In the genomic region with DNA sequence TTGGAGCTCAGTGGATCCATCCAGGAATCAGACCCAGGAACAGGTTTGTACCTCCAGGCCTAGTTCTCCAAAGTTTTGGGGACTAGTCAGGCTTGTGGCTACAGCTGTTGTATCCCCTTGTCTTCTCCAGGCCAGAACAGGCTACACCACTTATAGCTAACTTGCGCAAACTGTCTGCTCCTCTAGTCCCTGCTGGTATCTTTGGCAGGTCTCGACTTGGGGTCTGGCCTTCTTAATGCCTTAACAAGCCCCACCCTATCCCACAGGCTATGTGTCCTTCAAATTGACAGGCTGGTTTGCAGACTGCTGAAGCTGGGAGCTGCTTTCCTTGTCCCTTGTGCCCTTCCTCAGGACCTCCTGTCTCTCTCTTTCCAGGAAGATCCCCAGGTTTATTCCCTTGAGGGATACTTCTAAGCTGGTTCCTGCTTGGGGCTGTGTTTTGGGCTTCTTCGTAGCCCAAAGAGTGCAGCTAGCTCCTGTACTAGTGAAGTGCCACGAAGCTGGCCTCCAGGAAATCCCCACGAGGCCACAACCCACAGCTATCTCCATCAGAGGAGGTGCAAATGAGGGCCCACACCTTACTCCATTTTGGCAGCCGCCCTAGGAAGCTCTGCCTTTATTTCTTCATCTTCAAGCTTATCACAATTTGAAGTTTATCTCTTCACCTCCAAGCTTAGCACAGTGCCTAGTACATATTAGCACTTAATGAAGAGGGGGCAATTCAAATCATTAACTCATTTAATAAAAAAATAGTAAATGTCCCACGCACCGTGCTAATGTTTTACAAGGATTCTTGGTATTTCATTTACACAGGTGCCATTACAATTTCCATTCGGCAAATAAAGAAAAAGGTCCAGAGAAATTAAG, we compare ENCODE assay signal across 8 cellular contexts. TPM values are rescaled to one million over a fixed set of nuclear protein-coding genes. Genes with fewer than 3 reads are reported as not detected.
DNase-seq lines count a peak whose midpoint lies in the region; ATAC-seq and TF ChIP-seq lines count a peak whose summit lies in the region.

No MANE protein-coding gene starts in this region.

- ATAC-seq in T-cell (replicated peaks in 1 of 4) = peak in 2 of 4 experiments; percentile 15 to 55
- ATAC-seq in HG03135 (IDR thresholded peaks at IDR 0.05; ENCODE audit: unreplicated experiment) = no peak

- peaks cover 10% of the 10 kb centered on the region for H3K36me3 Mint-ChIP-seq in T-cell

- CTCF ChIA-PET in T-cell (lab: Charles Lee) = interaction anchor here (1.0 to 1.8 kb wide), 4 partner anchors 14 to 1091 kb away, joined by 3 to 4 read pairs (median 4); no protein-coding TSS in a partner anchor

- TF ChIP-seq EP300 in ovary (IDR thresholded peaks at IDR 0.05) = no peak

- DNase-seq in GM12864 (ENCODE audit: low read depth) (no peak), T-cell (peak in 27 of 34 experiments; percentile 11 to 45 (median 31)), ovary (no peak), DMS114 treated with DMSO at 0.1 percent for 48 hours (lab: John Stamatoyannopoulos, UW; ENCODE audit: unreplicated experiment) (no peak), DMS153 (lab: John Stamatoyannopoulos, UW) (no peak), NCI-H1092 (lab: John Stamatoyannopoulos, UW) (no peak)

- TF ChIP-seq POLR2A in ovary (IDR thresholded peaks at IDR 0.05) = no peak

- peaks cover 29 to 48% (median 33%) of the 10 kb centered on the region in 3 donors for H3K4me1 Mint-ChIP-seq in T-cell

- H3K36me3 ChIP-seq in ectodermal cell (ENCODE audit: control insufficient read depth, insufficient read depth, low read length) = peaks cover 16% of the 10 kb centered on the region
- no peaks in the 10 kb centered on the region for H3K36me3 ChIP-seq in ovary

- H3K4me1 ChIP-seq in ectodermal cell (ENCODE audit: control insufficient read depth, insufficient read depth, low read length) (peaks cover 4% of the 10 kb centered on the region), ovary (ENCODE audit: insufficient read depth) (peaks cover 9% of the 10 kb centered on the region)

- TF ChIP-seq CTCF in GM12864 (IDR thresholded peaks at IDR 0.05; ENCODE audit: low read depth, low read length, missing control alignments) = no peak
- TF ChIP-seq CTCF in ovary (IDR thresholded peaks at IDR 0.05) = no peak

- H3K4me3 ChIP-seq in GM12864 (ENCODE audit: low read depth, low read length) (peak overlapping the region; percentile 66), ectodermal cell (ENCODE audit: insufficient read depth, low read depth, low read length) (peak overlapping the region; percentile 68), ovary (peak overlapping the region; percentile 72)

- H3K27ac Mint-ChIP-seq in T-cell = peak overlapping the region; percentile 96 to 97

- H3K27me3 ChIP-seq in ectodermal cell (ENCODE audit: control insufficient read depth, insufficient read depth, low read length, poor library complexity, severe bottlenecking) (peaks cover 3% of the 10 kb centered on the region), ovary (no peaks in the 10 kb centered on the region)

- H3K9me3 Mint-ChIP-seq in T-cell = no peaks in the 10 kb centered on the region

- no peaks in the 10 kb centered on the region for H3K9me3 ChIP-seq in ectodermal cell (ENCODE audit: control insufficient read depth, low read length)
- no peaks in the 10 kb centered on the region for H3K9me3 ChIP-seq in ovary

- peak overlapping the region; percentile 90 to 95 (median 91) for H3K4me3 Mint-ChIP-seq in T-cell

- H3K27me3 Mint-ChIP-seq in T-cell = no peaks in the 10 kb centered on the region

- intact Hi-C loops in ovary (cut with DNase I) = loop anchor here in 2 of 4 donors (10.0 kb wide), 1 partner anchor 442 kb away; no protein-coding TSS in a partner anchor

- 76 to 79% methylated on average over 9 of the region's 9 CpGs for WGBS in ectodermal cell, 2 experiments
- WGBS in ovary, 3 donors = 40 to 47% (median 47%) methylated on average over 9 of the region's 9 CpGs

- H3K27ac ChIP-seq in ectodermal cell (ENCODE audit: insufficient read depth, low read depth, low read length, poor library complexity, severe bottlenecking) (no peak overlapping the region), ovary (peak overlapping the region in 1 of 2 donors; percentile 82)

- POLR2A ChIA-PET in T-cell (lab: Charles Lee) = interaction anchor here (0.6 to 0.7 kb wide), 3 partner anchors 36 to 710 kb away, joined by 3 to 5 read pairs (median 3); no protein-coding TSS in a partner anchor

RNA-seq across cellular contexts. Expression of gene DMAP1, which starts 0.7 kb away (rescaled TPM):
- total RNA-seq in T-cell = 10 to 100 TPM; 60.3 to 79.9 (median 75.3) TPM
- polyA plus RNA-seq in ectodermal cell (2013, experiment 1 of 4) = 54.6 TPM
- polyA plus RNA-seq in ectodermal cell (2013, experiment 2 of 4) = 59.0 TPM
- 50.2 TPM for polyA plus RNA-seq in ectodermal cell (2013, experiment 3 of 4)
- polyA plus RNA-seq in ectodermal cell (2013, experiment 4 of 4) = 51.9 TPM
- 10 to 100 TPM; 35.8 to 46.9 (median 43.6) TPM for total RNA-seq in ovary
- polyA plus RNA-seq in ovary = 10 to 100 TPM; 28.1 to 38.3 TPM

Comparison
In these comparisons a context has a peak if more than half of its experiments do, and no peak if none do; other contexts are left out.
1. DNase-seq: peak in T-cell (27 of 34); none in GM12864 (single experiment), ovary (0 of 5), DMS114 treated with DMSO at 0.1 percent for 48 hours (single experiment), DMS153 (single experiment) and NCI-H1092 (single experiment).
2. Peak in every context shown above with its lines, with median percentiles within 50 percentile points of each other: H3K4me3 ChIP-seq.